In the genomic region with DNA sequence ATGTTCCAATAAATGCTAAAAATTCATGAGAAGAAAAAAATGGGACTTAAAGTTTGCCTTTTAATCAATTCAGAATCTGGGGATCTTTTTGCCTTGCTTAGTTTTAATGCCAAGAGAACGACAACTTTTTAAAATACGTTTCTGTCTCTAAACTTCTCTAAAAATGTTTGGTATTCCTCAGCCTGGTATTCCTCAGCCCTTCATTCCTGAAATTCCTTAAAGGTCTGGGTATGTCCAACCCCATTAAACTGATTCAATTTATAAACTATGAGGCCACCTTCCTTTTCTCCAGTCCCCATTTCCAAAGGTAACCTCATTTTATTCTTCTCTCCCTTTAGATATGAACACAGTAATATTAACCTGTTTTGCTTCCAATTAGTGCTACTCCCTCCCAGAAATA, we compare ENCODE assay signal across 13 cellular contexts. TPM values are rescaled to one million over a fixed set of nuclear protein-coding genes. Genes with fewer than 3 reads are reported as not detected.
DNase-seq lines count a peak whose midpoint lies in the region; ATAC-seq and TF ChIP-seq lines count a peak whose summit lies in the region.
"Had no signal": no experiment of that assay in that cellular context is flagged by ENCODE, and none has a peak within 500 bp of the region (broad histone marks: within the 10 kb centered on the region; RNA-seq: fewer than 3 reads in every experiment).

No MANE protein-coding gene starts in this region.

- no peaks in the 10 kb centered on the region for H3K9me3 Mint-ChIP-seq in nephron
- no peaks in the 10 kb centered on the region for H3K9me3 Mint-ChIP-seq in activated CD8-positive, alpha-beta memory T cell treated with anti-CD3 and anti-CD28 coated beads, Interleukin-2, amount 10 ng/mL, durations not matched to agents 7 days and 5 days (ENCODE audit: low read depth)

- intact Hi-C loops in sciatic nerve (cut with DNase I) = loop anchor here (5.0 kb wide), 1 partner anchor 39 kb away; no protein-coding TSS in a partner anchor

- peaks cover 36% of the 10 kb centered on the region for H3K4me1 Mint-ChIP-seq in nephron
- peaks cover 24% of the 10 kb centered on the region for H3K4me1 Mint-ChIP-seq in activated CD8-positive, alpha-beta memory T cell treated with anti-CD3 and anti-CD28 coated beads, Interleukin-2, amount 10 ng/mL, durations not matched to agents 7 days and 5 days

- no peaks in the 10 kb centered on the region for H3K27me3 Mint-ChIP-seq in nephron (ENCODE audit: low read depth)
- H3K27me3 Mint-ChIP-seq in activated CD8-positive, alpha-beta memory T cell treated with anti-CD3 and anti-CD28 coated beads, Interleukin-2, amount 10 ng/mL, durations not matched to agents 7 days and 5 days = no peaks in the 10 kb centered on the region

- H3K4me3 Mint-ChIP-seq in nephron = no peak overlapping the region
- H3K4me3 Mint-ChIP-seq in activated CD8-positive, alpha-beta memory T cell treated with anti-CD3 and anti-CD28 coated beads, Interleukin-2, amount 10 ng/mL, durations not matched to agents 7 days and 5 days = no peak overlapping the region

- DNase-seq in EH (ENCODE audit: low read depth) (peak; percentile 69), M059J (ENCODE audit: low read depth) (peak; percentile 32), choroid plexus epithelial cell (ENCODE audit: low read depth) (peak; percentile 28), sciatic nerve (ENCODE audit: low spot score) (no peak), OCI-M1 (lab: John Stamatoyannopoulos, UW) (no peak)
- no peak for DNase-seq in activated effector memory CD4-positive, alpha-beta T cell treated with Interleukin-2 at 50 U/mL for 16 hours
- no peak for DNase-seq in activated CD8-positive, alpha-beta memory T cell treated with anti-CD3 and anti-CD28 coated beads, Interleukin-2, amount 10 ng/mL, durations not matched to agents 7 days and 5 days
- DNase-seq: NCI-H2029 treated with DMSO at 0.1 percent for 48 hours, NCI-H748 treated with DMSO at 0.1 percent for 48 hours, T1000 had no signal

- CTCF ChIA-PET in activated CD8-positive, alpha-beta memory T cell treated with anti-CD3 and anti-CD28 coated beads, Interleukin-2, amount 10 ng/mL, durations not matched to agents 7 days and 5 days (lab: Charles Lee) = interaction anchor here (2.4 to 8.8 kb wide), 3 partner anchors 16 to 53 kb away, joined by 9 to 81 read pairs (median 15); partner anchors contain the start of genes CDC42EP2, DPF2 and POLA2

- ATAC-seq in sciatic nerve = no peak
- no peak for ATAC-seq in activated CD8-positive, alpha-beta memory T cell treated with anti-CD3 and anti-CD28 coated beads, Interleukin-2, amount 10 ng/mL, durations not matched to agents 7 days and 5 days

- peak overlapping the region; percentile 33 to 86 (median 42) for H3K27ac Mint-ChIP-seq in nephron
- no peak overlapping the region for H3K27ac Mint-ChIP-seq in activated CD8-positive, alpha-beta memory T cell treated with anti-CD3 and anti-CD28 coated beads, Interleukin-2, amount 10 ng/mL, durations not matched to agents 7 days and 5 days

- no peak for TF ChIP-seq CTCF in choroid plexus epithelial cell (conservative IDR thresholded peaks at IDR 0.05; ENCODE audit: low read depth, low read length)
- TF ChIP-seq CTCF in nephron (IDR thresholded peaks at IDR 0.05; ENCODE audit: unreplicated experiment in 3 of 3) = no peak

- H3K4me3 ChIP-seq in choroid plexus epithelial cell (ENCODE audit: low read depth, low read length) = no peak overlapping the region
- H3K4me3 ChIP-seq: prostate gland, tibial nerve had no signal

- peaks cover 29% of the 10 kb centered on the region for H3K36me3 Mint-ChIP-seq in nephron (ENCODE audit: low read depth)
- peaks cover 54% of the 10 kb centered on the region for H3K36me3 Mint-ChIP-seq in activated CD8-positive, alpha-beta memory T cell treated with anti-CD3 and anti-CD28 coated beads, Interleukin-2, amount 10 ng/mL, durations not matched to agents 7 days and 5 days

RNA-seq across cellular contexts. Expression of gene POLA2, which starts 16.6 kb away (rescaled TPM):
- total RNA-seq in M059J (2014; rRNA removed; shearing (Covaris generic)) = 47.8 and 62.9 TPM in 2 replicates
- 5.5 TPM for total RNA-seq in sciatic nerve
- 10 to 100 TPM; 79.8 to 89.5 TPM for total RNA-seq in activated CD8-positive, alpha-beta memory T cell treated with anti-CD3 and anti-CD28 coated beads, Interleukin-2, amount 10 ng/mL, durations not matched to agents 7 days and 5 days

RNA-seq across cellular contexts. Expression of gene CDC42EP2, which starts 36.3 kb away (rescaled TPM):
- total RNA-seq in M059J (2014; rRNA removed; shearing (Covaris generic)) = 0.07 and 1.6 TPM in 2 replicates
- 34.7 TPM for total RNA-seq in sciatic nerve
- total RNA-seq in activated CD8-positive, alpha-beta memory T cell treated with anti-CD3 and anti-CD28 coated beads, Interleukin-2, amount 10 ng/mL, durations not matched to agents 7 days and 5 days = 1 to 10 TPM in 1 of 2 experiments, not detected in 1; 1.4 TPM

RNA-seq across cellular contexts. Expression of gene DPF2, which starts 55.3 kb away (rescaled TPM):
- 31.5 and 43.5 TPM in 2 replicates for total RNA-seq in M059J (2014; rRNA removed; shearing (Covaris generic))
- total RNA-seq in sciatic nerve = 62.5 TPM
- 10 to 100 TPM; 81.4 to 87.2 TPM for total RNA-seq in activated CD8-positive, alpha-beta memory T cell treated with anti-CD3 and anti-CD28 coated beads, Interleukin-2, amount 10 ng/mL, durations not matched to agents 7 days and 5 days

Comparison
In these comparisons a context has a peak if more than half of its experiments do, and no peak if none do; other contexts are left out.
1. DNase-seq: peak in EH (single experiment), M059J (single experiment) and choroid plexus epithelial cell (single experiment); none in activated effector memory CD4-positive, alpha-beta T cell treated with Interleukin-2 at 50 U/mL for 16 hours (single experiment), sciatic nerve (single experiment), activated CD8-positive, alpha-beta memory T cell treated with anti-CD3 and anti-CD28 coated beads, Interleukin-2, amount 10 ng/mL, durations not matched to agents 7 days and 5 days (single experiment) and OCI-M1 (single experiment).
2. RNA of gene CDC42EP2, which starts 36.3 kb away (total RNA-seq): 34.7 TPM in sciatic nerve (single experiment); 1.4 TPM in activated CD8-positive, alpha-beta memory T cell treated with anti-CD3 and anti-CD28 coated beads, Interleukin-2, amount 10 ng/mL, durations not matched to agents 7 days and 5 days and 0.07 to 1.6 TPM in M059J; every median in the first group is over 10 times any median in the second.